Comparison of ENCODE assay signal across 22 cellular contexts in genomic region chr4:176425035-176425434, GRCh38.
DNase-seq lines count a peak whose midpoint lies in the region; ATAC-seq and TF ChIP-seq lines count a peak whose summit lies in the region.
"Had no signal": no experiment of that assay in that cellular context is flagged by ENCODE, and none has a peak within 500 bp of the region (broad histone marks: within the 10 kb centered on the region; RNA-seq: fewer than 3 reads in every experiment).

No MANE protein-coding gene starts in this region.

- peak; percentile 69 for DNase-seq in EH (ENCODE audit: low read depth)
- peak; percentile 65 for DNase-seq in M059J (ENCODE audit: low read depth)
- DNase-seq in choroid plexus epithelial cell (ENCODE audit: low read depth), result peak; percentile 41
- peak; percentile 36 for DNase-seq in kidney glomerular epithelial cell (lab: John Stamatoyannopoulos, UW)
- DNase-seq in brain microvascular endothelial cell, result no peak
- no peak for DNase-seq in smooth muscle cell (lab: John Stamatoyannopoulos, UW; ENCODE audit: unreplicated experiment)
- DNase-seq: activated naive CD4-positive, alpha-beta T cell treated with Interleukin-2 at 50 U/mL for 16 hours; activated T-cell treated with anti-CD3 and anti-CD28 coated beads, Interleukin-2, amount 50 U/mL, for 48 hours; amniotic stem cell; hippocampal formation; immature natural killer cell; left ventricle myocardium superior; natural killer cell; NCI-H524; retina; stimulated activated naive CD4-positive, alpha-beta T cell treated with Interleukin-2 at 50 U/mL for 16 hours; T-helper 17 cell; testis; uterus had no signal

- H3K4me3 ChIP-seq in choroid plexus epithelial cell (ENCODE audit: low read depth, low read length) (no peak overlapping the region), brain microvascular endothelial cell (ENCODE audit: low read depth, low read length) (no peak overlapping the region), smooth muscle cell (no peak overlapping the region)
- H3K4me3 ChIP-seq: K562, testis, uterus had no signal

- no peak overlapping the region for H3K27ac ChIP-seq in brain microvascular endothelial cell
- no peak overlapping the region for H3K27ac ChIP-seq in smooth muscle cell (ENCODE audit: low read depth)
- H3K27ac ChIP-seq: testis, uterus had no signal

- 91% methylated on average over 2 of the region's 2 CpGs for WGBS in smooth muscle cell (ENCODE audit: low lambda C conversion rate)

- no peaks in the 10 kb centered on the region for H4K20me1 ChIP-seq in smooth muscle cell (ENCODE audit: low read depth)

- no peaks in the 10 kb centered on the region for H3K27me3 ChIP-seq in brain microvascular endothelial cell (replicated peaks)
- no peaks in the 10 kb centered on the region for H3K27me3 ChIP-seq in smooth muscle cell (ENCODE audit: low read depth)
- H3K27me3 ChIP-seq: testis, uterus had no signal

- H3K9ac ChIP-seq in smooth muscle cell (ENCODE audit: low read depth), result no peak overlapping the region

- H3F3A ChIP-seq in smooth muscle cell (ENCODE audit: low read depth), result no peaks in the 10 kb centered on the region

- in situ Hi-C loops in brain microvascular endothelial cell (cut with HindIII; ENCODE audit: low pct_ligation_motif_present, low sequenced_read_pairs), result no loop called here

- no peaks in the 10 kb centered on the region for H3K79me2 ChIP-seq in smooth muscle cell (ENCODE audit: low read depth)

- H3K4me1 ChIP-seq in smooth muscle cell (ENCODE audit: low read depth), result no peaks in the 10 kb centered on the region
- H3K4me1 ChIP-seq: testis, uterus had no signal

- H3K36me3 ChIP-seq in brain microvascular endothelial cell (replicated peaks), result no peaks in the 10 kb centered on the region
- no peaks in the 10 kb centered on the region for H3K36me3 ChIP-seq in smooth muscle cell (ENCODE audit: low read depth)
- H3K36me3 ChIP-seq: uterus had no signal

- H2AFZ ChIP-seq in smooth muscle cell (ENCODE audit: low read depth), result no peak overlapping the region

- ATAC-seq in GM21381 (IDR thresholded peaks at IDR 0.05; ENCODE audit: unreplicated experiment), result no peak
- no peak for ATAC-seq in GM21367 (IDR thresholded peaks at IDR 0.05; ENCODE audit: unreplicated experiment)
- ATAC-seq: K562, left ventricle myocardium superior, natural killer cell, T-helper 17 cell had no signal

- H3K4me2 ChIP-seq in smooth muscle cell, result no peak overlapping the region

- H3K9me3 ChIP-seq in smooth muscle cell (replicated peaks; ENCODE audit: low read depth), result no peaks in the 10 kb centered on the region
- H3K9me3 ChIP-seq: testis, uterus had no signal

- no peak for TF ChIP-seq CTCF in choroid plexus epithelial cell (conservative IDR thresholded peaks at IDR 0.05; ENCODE audit: low read depth, low read length)
- no peak for TF ChIP-seq CTCF in brain microvascular endothelial cell (IDR thresholded peaks at IDR 0.05; ENCODE audit: low read depth, low read length, missing control alignments)
- TF ChIP-seq CTCF in smooth muscle cell (IDR thresholded peaks at IDR 0.05; ENCODE audit: borderline replicate concordance, insufficient read depth, poor library complexity, severe bottlenecking), result no peak

Comparison
In these comparisons a context has a peak if more than half of its experiments do, and no peak if none do; other contexts are left out.
1. DNase-seq: peak in EH (single experiment), M059J (single experiment), choroid plexus epithelial cell (single experiment) and kidney glomerular epithelial cell (single experiment); none in brain microvascular endothelial cell (single experiment) and smooth muscle cell (single experiment).